ENCODE assay signal across 9 cellular contexts in genomic region chr2:109715302-109715937, GRCh38.
DNase-seq lines count a peak whose midpoint lies in the region; ATAC-seq and TF ChIP-seq lines count a peak whose summit lies in the region.
"Had no signal": no experiment of that assay in that cellular context is flagged by ENCODE, and none has a peak within 500 bp of the region (broad histone marks: within the 10 kb centered on the region; RNA-seq: fewer than 3 reads in every experiment).

No MANE protein-coding gene starts in this region.

- H3K4me1 ChIP-seq in foreskin keratinocyte (no peaks in the 10 kb centered on the region), prostate gland (replicated peaks) (peaks cover 2% of the 10 kb centered on the region)
- H3K4me1 ChIP-seq: tibial nerve had no signal

- H3K27me3 ChIP-seq in foreskin keratinocyte (no peaks in the 10 kb centered on the region), prostate gland (replicated peaks; ENCODE audit: insufficient read depth) (no peaks in the 10 kb centered on the region)
- H3K27me3 ChIP-seq: tibial nerve had no signal

- POLR2A ChIA-PET in RWPE1 (lab: Yijun Ruan, JAX; ENCODE audit: low non-redundant PET) = no interaction called here

- peak; percentile 79 for DNase-seq in ELF-1 (ENCODE audit: low read depth, low spot score)
- DNase-seq in RWPE1 (ENCODE audit: low spot score) = peak; percentile 55
- peak; percentile 31 to 46 for DNase-seq in foreskin keratinocyte
- peak; percentile 24 for DNase-seq in prostate gland (ENCODE audit: low spot score)
- no peak for DNase-seq in NCI-H128 (lab: John Stamatoyannopoulos, UW; ENCODE audit: unreplicated experiment)
- no peak for DNase-seq in stimulated activated naive CD8-positive, alpha-beta T cell treated with anti-CD3 and anti-CD28 coated beads, Interleukin-15, Interleukin-2, amounts not matched to agents 100 U/mL and 50 U/mL, for 24 hours
- no peak for DNase-seq in anterior cingulate cortex (lab: John Stamatoyannopoulos, UW)

- no peaks in the 10 kb centered on the region for H3K9me3 ChIP-seq in prostate gland
- H3K9me3 ChIP-seq: tibial nerve had no signal

- ATAC-seq in foreskin keratinocyte (peak; percentile 71), HG02840 (IDR thresholded peaks at IDR 0.05; ENCODE audit: low FRiP score, unreplicated experiment) (no peak)
- ATAC-seq in stimulated activated naive CD8-positive, alpha-beta T cell treated with anti-CD3 and anti-CD28 coated beads, Interleukin-15, Interleukin-2, amounts not matched to agents 100 U/mL and 50 U/mL, for 24 hours = no peak

- intact Hi-C loops in prostate gland (cut with DNase I) = no loop called here

- 29% methylated on average over 1 of the region's 1 CpG for WGBS in prostate gland

- CTCF ChIA-PET in RWPE1 (lab: Yijun Ruan, JAX) = interaction anchor here (0.5 to 3.3 kb wide), 15 partner anchors 10 to 279 kb away, joined by 3 to 51 read pairs (median 4); no protein-coding TSS in a partner anchor

- H3K27ac ChIP-seq in RWPE1 (no peak overlapping the region), foreskin keratinocyte (no peak overlapping the region), prostate gland (no peak overlapping the region)
- H3K27ac ChIP-seq: tibial nerve had no signal

- no peaks in the 10 kb centered on the region for H3K36me3 ChIP-seq in prostate gland
- H3K36me3 ChIP-seq: tibial nerve had no signal

- TF ChIP-seq POLR2A in prostate gland (IDR thresholded peaks at IDR 0.05) = no peak

- peak; percentile 56 for TF ChIP-seq CTCF in RWPE1 (conservative IDR thresholded peaks at IDR 0.05; ENCODE audit: low read depth)
- TF ChIP-seq CTCF in foreskin keratinocyte (conservative IDR thresholded peaks at IDR 0.05) = peak; percentile 86
- TF ChIP-seq CTCF in prostate gland (IDR thresholded peaks at IDR 0.05) = peak in 3 of 4 experiments; percentile 20 to 65 (median 61)

- H3K4me3 ChIP-seq in prostate gland = no peak overlapping the region
- H3K4me3 ChIP-seq: tibial nerve had no signal

Comparison
In these comparisons a context has a peak if more than half of its experiments do, and no peak if none do; other contexts are left out.
1. DNase-seq: peak in ELF-1 (single experiment), RWPE1 (single experiment), foreskin keratinocyte (2 of 2) and prostate gland (single experiment); none in NCI-H128 (single experiment), stimulated activated naive CD8-positive, alpha-beta T cell treated with anti-CD3 and anti-CD28 coated beads, Interleukin-15, Interleukin-2, amounts not matched to agents 100 U/mL and 50 U/mL, for 24 hours (single experiment) and anterior cingulate cortex (0 of 58).
2. Peak in every context shown above with its lines, with median percentiles within 50 percentile points of each other: CTCF ChIP-seq.